Comparison of ENCODE assay signal across 8 cellular contexts in genomic region chr3:136249593-136250225, GRCh38. TPM values are rescaled to one million over a fixed set of nuclear protein-coding genes. Genes with fewer than 3 reads are reported as not detected.
DNase-seq lines count a peak whose midpoint lies in the region; ATAC-seq and TF ChIP-seq lines count a peak whose summit lies in the region.

No MANE protein-coding gene starts in this region.

- H3F3A ChIP-seq in GM23248 (ENCODE audit: insufficient read depth), result 0 out of 2 replicates have a peak, but pooled peaks cover 9% of the 10 kb centered on the region

- H3K9me2 ChIP-seq in GM23248 (ENCODE audit: insufficient read depth), result no peaks in the 10 kb centered on the region

- H3K9me3 ChIP-seq in GM23248 (ENCODE audit: low read depth), result no peaks in the 10 kb centered on the region
- H3K9me3 ChIP-seq in SJSA1 (replicated peaks), result no peaks in the 10 kb centered on the region

- H3K4me3 ChIP-seq in GM23248, result peak overlapping the region; percentile 74
- peak overlapping the region; percentile 80 for H3K4me3 ChIP-seq in SJSA1
- H3K4me3 ChIP-seq in fibroblast of mammary gland (ENCODE audit: control insufficient read depth, low read depth, low read length), result peak overlapping the region; percentile 77
- peak overlapping the region; percentile 63 for H3K4me3 ChIP-seq in skeletal muscle cell (ENCODE audit: low read depth, low read length)

- DNase-seq in GM23248 (no peak), SJSA1 (ENCODE audit: low read depth in 1 of 2, low spot score in 2 of 2) (no peak), fibroblast of mammary gland (ENCODE audit: low read depth) (no peak), skeletal muscle cell (ENCODE audit: low read depth) (no peak), COLO829 (ENCODE audit: low spot score) (no peak)

- H3K27me3 ChIP-seq in GM23248 (replicated peaks; ENCODE audit: insufficient read depth), result no peaks in the 10 kb centered on the region
- no peaks in the 10 kb centered on the region for H3K27me3 ChIP-seq in SJSA1 (replicated peaks)

- H3K79me2 ChIP-seq in GM23248 (ENCODE audit: insufficient read depth), result peaks cover 32% of the 10 kb centered on the region

- peak overlapping the region; percentile 59 for H3K4me2 ChIP-seq in GM23248 (ENCODE audit: unreplicated experiment)

- H3K36me3 ChIP-seq in GM23248 (ENCODE audit: low read depth) (no peaks in the 10 kb centered on the region), SJSA1 (peaks cover 2% of the 10 kb centered on the region; the same call in 1 of the 2 replicates)

- ATAC-seq in GM18861 (IDR thresholded peaks at IDR 0.05; ENCODE audit: unreplicated experiment), result no peak
- no peak for ATAC-seq in HG02884 (IDR thresholded peaks at IDR 0.05; ENCODE audit: unreplicated experiment)
- no peak for ATAC-seq in activated CD4-positive, CD25-positive, alpha-beta regulatory T cell treated with anti-CD3 and anti-CD28 coated beads, Interleukin-2, amount 50 U/mL, for 24 hours

- 39 to 48% methylated on average over 11 of the region's 11 CpGs for WGBS in GM23248 (ENCODE audit: low coverage in 1 of 2, low lambda C conversion rate in 2 of 2, missing lambda C conversion rate in 2 of 2), 2 experiments

- H2AFZ ChIP-seq in GM23248, result peak overlapping the region; percentile 83

- H3K27ac ChIP-seq in GM23248 (peak overlapping the region; percentile 75), SJSA1 (peak overlapping the region; percentile 61; the same call in 1 of the 2 replicates)

- peak overlapping the region; percentile 78 for H3K9ac ChIP-seq in GM23248

- TF ChIP-seq CTCF in fibroblast of mammary gland (conservative IDR thresholded peaks at IDR 0.05; ENCODE audit: control insufficient read depth, insufficient read depth, low read depth, low read length), result no peak

- H4K20me1 ChIP-seq in GM23248 (ENCODE audit: insufficient read depth), result no peaks in the 10 kb centered on the region

- in situ Hi-C loops in GM23248 (cut with MboI), result loop anchor here (10.0 kb wide), 1 partner anchor 165 kb away; no protein-coding TSS in a partner anchor

- H3K4me1 ChIP-seq in GM23248 (ENCODE audit: insufficient read depth), result peaks cover 4% of the 10 kb centered on the region
- peaks cover 9% of the 10 kb centered on the region for H3K4me1 ChIP-seq in SJSA1 (replicated peaks)

RNA-seq across cellular contexts. Expression of gene PCCB, which starts 0.4 kb away (rescaled TPM):
- 38.9 and 50.2 TPM in 2 replicates for total RNA-seq in GM23248 (2014; rRNA removed; shearing (Covaris generic))
- 35.0 and 35.8 TPM in 2 replicates for polyA plus RNA-seq in GM23248 (2016; fragmentation: Nextera tagmentation; extraction: Ambion mirVana)
- total RNA-seq in SJSA1 (2014; rRNA removed; shearing (Covaris generic)), result 35.0 and 39.2 TPM in 2 replicates

RNA-seq across cellular contexts. Expression of gene MSL2, which starts 53.6 kb away (rescaled TPM):
- total RNA-seq in GM23248 (2014; rRNA removed; shearing (Covaris generic)), result 11.1 and 15.2 TPM in 2 replicates
- polyA plus RNA-seq in GM23248 (2016; fragmentation: Nextera tagmentation; extraction: Ambion mirVana), result 3.3 and 3.5 TPM in 2 replicates
- 11.7 and 12.8 TPM in 2 replicates for total RNA-seq in SJSA1 (2014; rRNA removed; shearing (Covaris generic))
